14 cellular contexts compared by ENCODE assay signal in genomic region chr7:22779697-22780096, GRCh38. TPM values are rescaled to one million over a fixed set of nuclear protein-coding genes. Genes with fewer than 3 reads are reported as not detected.
DNase-seq lines count a peak whose midpoint lies in the region; ATAC-seq and TF ChIP-seq lines count a peak whose summit lies in the region.
"Had no signal": no experiment of that assay in that cellular context is flagged by ENCODE, and none has a peak within 500 bp of the region (broad histone marks: within the 10 kb centered on the region; RNA-seq: fewer than 3 reads in every experiment).

No MANE protein-coding gene starts in this region.

- POLR2A ChIA-PET in PC-3 (lab: Charles Lee; ENCODE audit: unreplicated experiment), result no interaction called here

- H2AFZ ChIP-seq in GM23248 (peak overlapping the region; percentile 16; the same call in 1 of the 2 replicates), PC-3 (ENCODE audit: low read length) (no peak overlapping the region)

- H3K36me3 ChIP-seq in GM23248 (ENCODE audit: low read depth) (no peaks in the 10 kb centered on the region), MG63 (no peaks in the 10 kb centered on the region), PC-3 (ENCODE audit: low read depth, low read length) (no peaks in the 10 kb centered on the region)
- H3K36me3 ChIP-seq: BLaER1 had no signal

- 23 to 24% methylated on average over 3 of the region's 3 CpGs for WGBS in GM23248 (ENCODE audit: low coverage in 1 of 2, low lambda C conversion rate in 2 of 2, missing lambda C conversion rate in 2 of 2), 2 experiments

- H3K27ac ChIP-seq in GM23248, result peak overlapping the region; percentile 67
- no peak overlapping the region for H3K27ac ChIP-seq in PC-3 (ENCODE audit: low read length)
- H3K27ac ChIP-seq: BLaER1 had no signal

- H3K27me3 ChIP-seq in GM23248 (replicated peaks; ENCODE audit: insufficient read depth) (no peaks in the 10 kb centered on the region), MG63 (no peaks in the 10 kb centered on the region), PC-3 (ENCODE audit: low read length) (no peaks in the 10 kb centered on the region)
- H3K27me3 ChIP-seq: BLaER1 had no signal

- H3K9ac ChIP-seq in GM23248 (no peak overlapping the region), PC-3 (ENCODE audit: low read length) (no peak overlapping the region)
- H3K9ac ChIP-seq: BLaER1 had no signal

- ATAC-seq in PC-3, result no peak
- no peak for ATAC-seq in left lobe of liver

- H3F3A ChIP-seq in GM23248 (ENCODE audit: insufficient read depth), result peaks cover 39% of the 10 kb centered on the region
- no peaks in the 10 kb centered on the region for H3F3A ChIP-seq in PC-3 (ENCODE audit: low read length, unreplicated experiment)

- CTCF ChIA-PET in PC-3 (lab: Charles Lee), result no interaction called here

- H3K4me1 ChIP-seq in GM23248 (ENCODE audit: insufficient read depth) (peaks cover 46% of the 10 kb centered on the region), PC-3 (ENCODE audit: insufficient read depth, low read length) (no peaks in the 10 kb centered on the region)
- H3K4me1 ChIP-seq: BLaER1 had no signal

- DNase-seq in EH (ENCODE audit: low read depth) (peak; percentile 17), GM23248 (peak; percentile 8), MG63 (peak; percentile 37), iris pigment epithelial cell (ENCODE audit: low read depth) (peak; percentile 46), NCI-H526 treated with DMSO at 0.1 percent for 48 hours (lab: John Stamatoyannopoulos, UW) (no peak), PC-3 (no peak), left lobe of liver (ENCODE audit: low spot score) (no peak)
- no peak for DNase-seq in stimulated activated CD4-positive, alpha-beta T cell treated with anti-CD3 and anti-CD28 coated beads, Interleukin-4, amount 100 ng/mL, for 1 hour
- DNase-seq: 8988T; AML-193; CD4-positive, CD25-positive, alpha-beta regulatory T cell; GF-D8; HCEC 1CT had no signal

- in situ Hi-C loops in GM23248 (cut with MboI), result no loop called here

- no peak overlapping the region for H3K4me3 ChIP-seq in GM23248
- H3K4me3 ChIP-seq in MG63, result no peak overlapping the region
- no peak overlapping the region for H3K4me3 ChIP-seq in PC-3 (ENCODE audit: low read length)
- H3K4me3 ChIP-seq: BLaER1 had no signal

- H3K4me2 ChIP-seq in GM23248 (ENCODE audit: unreplicated experiment) (peak overlapping the region; percentile 66), PC-3 (ENCODE audit: low read length) (no peak overlapping the region)
- H3K4me2 ChIP-seq: BLaER1 had no signal

- intact Hi-C loops in PC-3 (cut with micrococcal nuclease), result loop anchor here (5.0 kb wide), 1 partner anchor 278 kb away; no protein-coding TSS in a partner anchor

- no peaks in the 10 kb centered on the region for H3K79me2 ChIP-seq in GM23248 (ENCODE audit: insufficient read depth)
- H3K79me2 ChIP-seq in PC-3 (ENCODE audit: low read length), result no peaks in the 10 kb centered on the region

- H3K9me3 ChIP-seq in GM23248 (ENCODE audit: low read depth) (no peaks in the 10 kb centered on the region), MG63 (no peaks in the 10 kb centered on the region), PC-3 (ENCODE audit: low read length) (no peaks in the 10 kb centered on the region)
- H3K9me3 ChIP-seq: BLaER1 had no signal

- no peak for TF ChIP-seq CTCF in PC-3 (conservative IDR thresholded peaks at IDR 0.05; ENCODE audit: low read depth, low read length)

- no TSS peak for BruUV-seq in PC-3 (replicated peaks; lab: Mats Ljungman, UMichigan)

- H3K9me2 ChIP-seq in GM23248 (ENCODE audit: insufficient read depth), result no peaks in the 10 kb centered on the region
- H3K9me2 ChIP-seq in PC-3 (replicated peaks; ENCODE audit: low read length), result no peaks in the 10 kb centered on the region

- no peaks in the 10 kb centered on the region for H4K20me1 ChIP-seq in GM23248 (ENCODE audit: insufficient read depth)
- H4K20me1 ChIP-seq in PC-3 (ENCODE audit: low read length), result no peaks in the 10 kb centered on the region
- H4K20me1 ChIP-seq: BLaER1 had no signal

RNA-seq across cellular contexts. Expression of gene TOMM7, which starts 43.0 kb away (rescaled TPM):
- 84.1 and 132 TPM in 2 replicates for total RNA-seq in GM23248 (2014; rRNA removed; shearing (Covaris generic))
- polyA plus RNA-seq in GM23248 (2016; fragmentation: Nextera tagmentation; extraction: Ambion mirVana), result 376 and 408 TPM in 2 replicates
- total RNA-seq in MG63 (2014; rRNA removed; shearing (Covaris generic); ENCODE audit: low replicate concordance), result 131 and 141 TPM in 2 replicates
- total RNA-seq in PC-3 (2014; rRNA removed) (132 and 151 TPM in 2 replicates), left lobe of liver (146 TPM)

RNA-seq across cellular contexts. Expression of gene IL6, which starts 52.7 kb away (rescaled TPM):
- 15.3 and 18.7 TPM in 2 replicates for total RNA-seq in GM23248 (2014; rRNA removed; shearing (Covaris generic))
- 29.0 and 30.6 TPM in 2 replicates for polyA plus RNA-seq in GM23248 (2016; fragmentation: Nextera tagmentation; extraction: Ambion mirVana)
- 5.2 and 13.7 TPM in 2 replicates for total RNA-seq in MG63 (2014; rRNA removed; shearing (Covaris generic); ENCODE audit: low replicate concordance)
- total RNA-seq in PC-3 (2014; rRNA removed) (110 and 113 TPM in 2 replicates), left lobe of liver (not detected)
- total RNA-seq: CD4-positive, CD25-positive, alpha-beta regulatory T cell had no signal
- polyA plus RNA-seq: CD4-positive, CD25-positive, alpha-beta regulatory T cell had no signal

Comparison
In these comparisons a context has a peak if more than half of its experiments do, and no peak if none do; other contexts are left out.
1. DNase-seq: peak in EH (single experiment), GM23248 (single experiment), MG63 (single experiment) and iris pigment epithelial cell (single experiment); none in NCI-H526 treated with DMSO at 0.1 percent for 48 hours (single experiment), PC-3 (single experiment), left lobe of liver (single experiment) and stimulated activated CD4-positive, alpha-beta T cell treated with anti-CD3 and anti-CD28 coated beads, Interleukin-4, amount 100 ng/mL, for 1 hour (single experiment).